In genomic region chr5:114261989-114262388, GRCh38 we compare ENCODE assay signal across 37 cellular contexts.
"Had no signal": no experiment of that assay in that cellular context is flagged by ENCODE, and none has a peak within 500 bp of the region (broad histone marks: within the 10 kb centered on the region; RNA-seq: fewer than 3 reads in every experiment).

No MANE protein-coding gene starts in this region.

- H3K36me3 Mint-ChIP-seq: activated CD4-positive, alpha-beta memory T cell treated with anti-CD3 and anti-CD28 coated beads for 36 hours; activated CD8-positive, alpha-beta memory T cell treated with anti-CD3 and anti-CD28 coated beads, Interleukin-2, amount 10 ng/mL, durations not matched to agents 7 days and 5 days; activated naive CD4-positive, alpha-beta T cell treated with anti-CD3 and anti-CD28 coated beads, Interleukin-2, amount 10 ng/mL, durations not matched to agents 7 days and 5 days; activated naive CD4-positive, alpha-beta T cell treated with anti-CD3 and anti-CD28 coated beads, Interleukin-2, amount 50 U/mL, for 24 hours; activated naive CD8-positive, alpha-beta T cell; activated naive CD8-positive, alpha-beta T cell treated with anti-CD3 and anti-CD28 coated beads, Interleukin-2, amount 10 ng/mL, durations not matched to agents 7 days and 5 days; brain had no signal

- H3K36me3 ChIP-seq: ascending aorta, cardiac muscle cell had no signal

- H3K4me1 ChIP-seq: ascending aorta had no signal

- H3K4me3 ChIP-seq: ascending aorta, cardiac muscle cell had no signal

- H3K27ac Mint-ChIP-seq: activated B cell treated with CpG ODN at 0.5 μM for 24 hours; activated CD4-positive, alpha-beta memory T cell treated with anti-CD3 and anti-CD28 coated beads for 36 hours; activated CD4-positive, alpha-beta T cell treated with anti-CD3 and anti-CD28 coated beads, Interleukin-2, amount 10 ng/mL, durations not matched to agents 24 days and 14 days; activated CD8-positive, alpha-beta memory T cell treated with anti-CD3 and anti-CD28 coated beads, Interleukin-2, amount 10 ng/mL, durations not matched to agents 7 days and 5 days; activated CD8-positive, alpha-beta T cell treated with anti-CD3 and anti-CD28 coated beads, Interleukin-2, amount 10 ng/mL, durations not matched to agents 7 days and 5 days; activated naive CD4-positive, alpha-beta T cell treated with anti-CD3 and anti-CD28 coated beads, Interleukin-2, amount 10 ng/mL, durations not matched to agents 7 days and 5 days; activated naive CD4-positive, alpha-beta T cell treated with anti-CD3 and anti-CD28 coated beads, Interleukin-2, amount 50 U/mL, for 24 hours; activated naive CD8-positive, alpha-beta T cell; activated naive CD8-positive, alpha-beta T cell treated with anti-CD3 and anti-CD28 coated beads, Interleukin-2, amount 10 ng/mL, durations not matched to agents 7 days and 5 days; activated naive CD8-positive, alpha-beta T cell treated with anti-CD3 and anti-CD28 coated beads, Interleukin-2, amount 50 U/mL, for 24 hours; activated T-cell treated with anti-CD3 and anti-CD28 coated beads, Interleukin-2, amount 50 U/mL, for 24 hours; activated T-helper 2 cell treated with anti-CD3 and anti-CD28 coated beads, Interferon-gamma antibody, Interleukin-2, Interleukin-4, amounts not matched to agents 10 μg/mL and 5 μg/mL and 100 μg/mL, durations not matched to agents 14 hours and 24 hours and 36 hours; brain; T-helper 1 cell treated with Interleukin-12 subunit alpha and Interleukin-12 subunit beta and Interleukin-4 antibody, amounts not matched to agents 30 μg/mL and 1 μg/mL, for 36 hours; T-helper 2 cell treated with Interferon-gamma antibody and Interleukin-4, amounts not matched to agents 5 μg/mL and 100 μg/mL, for 36 hours had no signal

- H3K4me1 Mint-ChIP-seq: activated B cell treated with CpG ODN at 0.5 μM for 24 hours; activated CD4-positive, alpha-beta T cell treated with anti-CD3 and anti-CD28 coated beads, Interleukin-2, amount 10 ng/mL, durations not matched to agents 24 days and 14 days; activated CD8-positive, alpha-beta memory T cell treated with anti-CD3 and anti-CD28 coated beads, Interleukin-2, amount 10 ng/mL, durations not matched to agents 7 days and 5 days; activated naive CD4-positive, alpha-beta T cell treated with anti-CD3 and anti-CD28 coated beads, Interleukin-2, amount 10 ng/mL, durations not matched to agents 7 days and 5 days; activated naive CD4-positive, alpha-beta T cell treated with anti-CD3 and anti-CD28 coated beads, Interleukin-2, amount 50 U/mL, for 24 hours; activated naive CD8-positive, alpha-beta T cell treated with anti-CD3 and anti-CD28 coated beads, Interleukin-2, amount 10 ng/mL, durations not matched to agents 7 days and 5 days; activated naive CD8-positive, alpha-beta T cell treated with anti-CD3 and anti-CD28 coated beads, Interleukin-2, amount 50 U/mL, for 24 hours; brain; central memory CD8-positive, alpha-beta T cell had no signal

- FAIRE-seq: bronchial epithelial cell, TTC549 had no signal

- ATAC-seq: activated CD8-positive, alpha-beta memory T cell treated with anti-CD3 and anti-CD28 coated beads, Interleukin-2, amount 10 ng/mL, durations not matched to agents 7 days and 5 days; activated CD8-positive, alpha-beta T cell treated with anti-CD3 and anti-CD28 coated beads, Interleukin-2, amount 10 ng/mL, durations not matched to agents 7 days and 5 days; activated naive CD8-positive, alpha-beta T cell treated with anti-CD3 and anti-CD28 coated beads, Interleukin-2, amount 50 U/mL, for 24 hours had no signal

- DNase-seq: activated B cell treated with CpG ODN at 0.5 μM for 24 hours; activated CD4-positive, alpha-beta memory T cell treated with anti-CD3 and anti-CD28 coated beads for 36 hours; activated CD4-positive, alpha-beta T cell treated with anti-CD3 and anti-CD28 coated beads for 4 hours; activated CD4-positive, alpha-beta T cell treated with anti-CD3 and anti-CD28 coated beads, Interleukin-2, amount 10 ng/mL, durations not matched to agents 24 days and 14 days; activated CD4-positive, alpha-beta T cell treated with anti-CD3 and anti-CD28 coated beads, Interleukin-2, amount 50 U/mL, for 1 hour; activated CD4-positive, alpha-beta T cell treated with anti-CD3 and anti-CD28 coated beads, Interleukin-2, amount 50 U/mL, for 4 hours; activated CD4-positive, CD25-positive, alpha-beta regulatory T cell treated with anti-CD3 and anti-CD28 coated beads, Interleukin-2, amount 50 U/mL, for 72 hours; activated CD8-positive, alpha-beta memory T cell treated with anti-CD3 and anti-CD28 coated beads for 24 hours; activated CD8-positive, alpha-beta memory T cell treated with anti-CD3 and anti-CD28 coated beads, Interleukin-2, amount 10 ng/mL, durations not matched to agents 7 days and 5 days; activated CD8-positive, alpha-beta memory T cell treated with anti-CD3 and anti-CD28 coated beads, Interleukin-2, amount 50 U/mL, for 48 hours; activated CD8-positive, alpha-beta T cell treated with anti-CD3 and anti-CD28 coated beads, Interleukin-2, amount 10 ng/mL, durations not matched to agents 7 days and 5 days; activated effector memory CD4-positive, alpha-beta T cell treated with Interleukin-2 at 50 U/mL for 16 hours; activated gamma-delta T cell; activated naive CD4-positive, alpha-beta T cell treated with anti-CD3 and anti-CD28 coated beads, Interleukin-2, amount 10 ng/mL, durations not matched to agents 7 days and 5 days; activated naive CD4-positive, alpha-beta T cell treated with Interleukin-2 at 50 U/mL for 16 hours; activated naive CD8-positive, alpha-beta T cell treated with anti-CD3 and anti-CD28 coated beads, Interleukin-2, amount 10 ng/mL, durations not matched to agents 7 days and 5 days; activated naive CD8-positive, alpha-beta T cell treated with anti-CD3 and anti-CD28 coated beads, Interleukin-2, amount 50 U/mL, for 24 hours; activated T-cell treated with anti-CD3 and anti-CD28 coated beads, Interleukin-2, amount 50 U/mL, for 24 hours; activated T-cell treated with anti-CD3 and anti-CD28 coated beads, Interleukin-2, amount 50 U/mL, for 48 hours; amygdala; anterior cingulate cortex; caudate nucleus; cerebellar nuclear complex; T-helper 2 cell; T-helper 9 cell had no signal

- H3K9me3 ChIP-seq: ascending aorta had no signal

- H3K4me3 Mint-ChIP-seq: activated B cell treated with CpG ODN at 0.5 μM for 24 hours; activated CD4-positive, alpha-beta memory T cell treated with anti-CD3 and anti-CD28 coated beads for 36 hours; activated CD4-positive, alpha-beta T cell treated with anti-CD3 and anti-CD28 coated beads, Interleukin-2, amount 10 ng/mL, durations not matched to agents 24 days and 14 days; activated CD8-positive, alpha-beta memory T cell treated with anti-CD3 and anti-CD28 coated beads, Interleukin-2, amount 10 ng/mL, durations not matched to agents 7 days and 5 days; activated CD8-positive, alpha-beta T cell treated with anti-CD3 and anti-CD28 coated beads, Interleukin-2, amount 10 ng/mL, durations not matched to agents 7 days and 5 days; activated naive CD4-positive, alpha-beta T cell treated with anti-CD3 and anti-CD28 coated beads, Interleukin-2, amount 10 ng/mL, durations not matched to agents 7 days and 5 days; activated naive CD4-positive, alpha-beta T cell treated with anti-CD3 and anti-CD28 coated beads, Interleukin-2, amount 50 U/mL, for 24 hours; activated naive CD8-positive, alpha-beta T cell; activated naive CD8-positive, alpha-beta T cell treated with anti-CD3 and anti-CD28 coated beads, Interleukin-2, amount 10 ng/mL, durations not matched to agents 7 days and 5 days; activated naive CD8-positive, alpha-beta T cell treated with anti-CD3 and anti-CD28 coated beads, Interleukin-2, amount 50 U/mL, for 24 hours; activated T-cell treated with anti-CD3 and anti-CD28 coated beads, Interleukin-2, amount 50 U/mL, for 24 hours; brain; central memory CD8-positive, alpha-beta T cell; T-helper 1 cell treated with Interleukin-12 subunit alpha and Interleukin-12 subunit beta and Interleukin-4 antibody, amounts not matched to agents 30 μg/mL and 1 μg/mL, for 36 hours; T-helper 2 cell treated with Interferon-gamma antibody and Interleukin-4, amounts not matched to agents 5 μg/mL and 100 μg/mL, for 36 hours had no signal

- H3K9me3 Mint-ChIP-seq: activated B cell treated with CpG ODN at 0.5 μM for 24 hours; activated CD4-positive, alpha-beta memory T cell treated with anti-CD3 and anti-CD28 coated beads for 36 hours; activated naive CD4-positive, alpha-beta T cell treated with anti-CD3 and anti-CD28 coated beads, Interleukin-2, amount 10 ng/mL, durations not matched to agents 7 days and 5 days; activated T-cell treated with anti-CD3 and anti-CD28 coated beads, Interleukin-2, amount 50 U/mL, for 24 hours; activated T-helper 2 cell treated with anti-CD3 and anti-CD28 coated beads, Interferon-gamma antibody, Interleukin-2, Interleukin-4, amounts not matched to agents 10 μg/mL and 5 μg/mL and 100 μg/mL, durations not matched to agents 14 hours and 24 hours and 36 hours; brain; T-helper 1 cell treated with Interleukin-12 subunit alpha and Interleukin-12 subunit beta and Interleukin-4 antibody, amounts not matched to agents 30 μg/mL and 1 μg/mL, for 36 hours; T-helper 2 cell treated with Interferon-gamma antibody and Interleukin-4, amounts not matched to agents 5 μg/mL and 100 μg/mL, for 36 hours had no signal

- H3K27ac ChIP-seq: ascending aorta, cardiac muscle cell, VCaP had no signal

- H3K27me3 ChIP-seq: ascending aorta, cardiac muscle cell had no signal

- H3K27me3 Mint-ChIP-seq: activated B cell treated with CpG ODN at 0.5 μM for 24 hours; activated CD4-positive, alpha-beta memory T cell treated with anti-CD3 and anti-CD28 coated beads for 36 hours; activated CD4-positive, alpha-beta T cell treated with anti-CD3 and anti-CD28 coated beads, Interleukin-2, amount 10 ng/mL, durations not matched to agents 24 days and 14 days; activated CD8-positive, alpha-beta memory T cell treated with anti-CD3 and anti-CD28 coated beads, Interleukin-2, amount 10 ng/mL, durations not matched to agents 7 days and 5 days; activated naive CD4-positive, alpha-beta T cell treated with anti-CD3 and anti-CD28 coated beads, Interleukin-2, amount 10 ng/mL, durations not matched to agents 7 days and 5 days; activated naive CD8-positive, alpha-beta T cell; activated naive CD8-positive, alpha-beta T cell treated with anti-CD3 and anti-CD28 coated beads, Interleukin-2, amount 10 ng/mL, durations not matched to agents 7 days and 5 days; activated naive CD8-positive, alpha-beta T cell treated with anti-CD3 and anti-CD28 coated beads, Interleukin-2, amount 50 U/mL, for 24 hours; activated T-cell treated with anti-CD3 and anti-CD28 coated beads, Interleukin-2, amount 50 U/mL, for 24 hours; central memory CD8-positive, alpha-beta T cell had no signal
